Comparison of ENCODE assay signal across 1 cellular context in genomic region chr6:31903957-31904356, GRCh38.
A peak's percentile ranks its signal among the peaks of the same experiment; 100 is the strongest.
TF ChIP-seq lines count a peak whose summit lies in the region.

No MANE protein-coding gene starts in this region.

TF ChIP-seq in K562, 482 proteins besides CTCF, POLR2A, EP300 and RAD21 (continued from another document and continues in another):
- TF ChIP-seq ZBTB40 (IDR thresholded peaks at IDR 0.05) (no peak), ZBTB40 (CRISPR knock-in tag; IDR thresholded peaks at IDR 0.05) (no peak), MXD1 (CRISPR knock-in tag; IDR thresholded peaks at IDR 0.05; ENCODE audit: borderline replicate concordance, poor library complexity, severe bottlenecking) (no peak), ZBTB9 (CRISPR knock-in tag; IDR thresholded peaks at IDR 0.05) (no peak), ESRRA (IDR thresholded peaks at IDR 0.05; ENCODE audit: borderline replicate concordance, low read depth) (no peak), CHD7 (IDR thresholded peaks at IDR 0.05; ENCODE audit: low read depth, low read length) (no peak), FOXA3 (CRISPR knock-in tag; conservative IDR thresholded peaks at IDR 0.05 in 1 of 2, IDR thresholded peaks at IDR 0.05 in 1 of 2) (0 out of 4 replicates have a peak, but pooled peaks of 1 of the 2 experiments have one; percentile 19), ETV6 (IDR thresholded peaks at IDR 0.05; ENCODE audit: borderline replicate concordance in 1 of 2, low read depth in 2 of 2, low read length in 1 of 2) (no peak), ETV6 (CRISPR knock-in tag; IDR thresholded peaks at IDR 0.05; ENCODE audit: borderline replicate concordance) (no peak), XRCC4 (IDR thresholded peaks at IDR 0.05; ENCODE audit: extremely low read depth, insufficient read depth, insufficient read length) (no peak), TCF3 (CRISPR knock-in tag; IDR thresholded peaks at IDR 0.05) (0 out of 2 replicates have a peak, but pooled peaks have one; percentile 17), ARID1B (IDR thresholded peaks at IDR 0.05) (peak; percentile 67), CREBBP (IDR thresholded peaks at IDR 0.05; ENCODE audit: low read depth, low read length) (no peak), HDAC1 (IDR thresholded peaks at IDR 0.05) (no peak), FOSL1 (tag; conservative IDR thresholded peaks at IDR 0.05) (peak; percentile 55), ZNF445 (CRISPR knock-in tag; IDR thresholded peaks at IDR 0.05; ENCODE audit: low read depth) (no peak), SREBF2 (CRISPR knock-in tag; IDR thresholded peaks at IDR 0.05) (no peak), HSF4 (CRISPR knock-in tag; IDR thresholded peaks at IDR 0.05; ENCODE audit: borderline replicate concordance) (no peak), CUX1 (CRISPR knock-in tag; IDR thresholded peaks at IDR 0.05) (no peak), TOE1 (IDR thresholded peaks at IDR 0.05; ENCODE audit: borderline replicate concordance) (no peak), TOE1 (CRISPR knock-in tag; IDR thresholded peaks at IDR 0.05; ENCODE audit: borderline replicate concordance, low read depth) (no peak), OTX1 (CRISPR knock-in tag; IDR thresholded peaks at IDR 0.05) (no peak), TBL1XR1 (IDR thresholded peaks at IDR 0.05; ENCODE audit: low read length in 2 of 2) (peak in 1 of 2 experiments; percentile 17; a peak in 1 of 4 replicates), SIN3A (IDR thresholded peaks at IDR 0.05; ENCODE audit: borderline replicate concordance in 2 of 2, control insufficient read depth in 1 of 2, low read depth in 2 of 2, low read length in 2 of 2) (no peak), KLF10 (CRISPR knock-in tag; IDR thresholded peaks at IDR 0.05) (no peak), JUND (IDR thresholded peaks at IDR 0.05; ENCODE audit: borderline replicate concordance, low read depth, low read length) (peak; percentile 40; the same call in 1 of the 2 replicates), JUND (tag; IDR thresholded peaks at IDR 0.05; ENCODE audit: borderline replicate concordance, low read depth, low read length) (no peak; the same call in 2 of the 3 replicates)
